Comparison of ENCODE assay signal across 1 cellular context in the genomic region with DNA sequence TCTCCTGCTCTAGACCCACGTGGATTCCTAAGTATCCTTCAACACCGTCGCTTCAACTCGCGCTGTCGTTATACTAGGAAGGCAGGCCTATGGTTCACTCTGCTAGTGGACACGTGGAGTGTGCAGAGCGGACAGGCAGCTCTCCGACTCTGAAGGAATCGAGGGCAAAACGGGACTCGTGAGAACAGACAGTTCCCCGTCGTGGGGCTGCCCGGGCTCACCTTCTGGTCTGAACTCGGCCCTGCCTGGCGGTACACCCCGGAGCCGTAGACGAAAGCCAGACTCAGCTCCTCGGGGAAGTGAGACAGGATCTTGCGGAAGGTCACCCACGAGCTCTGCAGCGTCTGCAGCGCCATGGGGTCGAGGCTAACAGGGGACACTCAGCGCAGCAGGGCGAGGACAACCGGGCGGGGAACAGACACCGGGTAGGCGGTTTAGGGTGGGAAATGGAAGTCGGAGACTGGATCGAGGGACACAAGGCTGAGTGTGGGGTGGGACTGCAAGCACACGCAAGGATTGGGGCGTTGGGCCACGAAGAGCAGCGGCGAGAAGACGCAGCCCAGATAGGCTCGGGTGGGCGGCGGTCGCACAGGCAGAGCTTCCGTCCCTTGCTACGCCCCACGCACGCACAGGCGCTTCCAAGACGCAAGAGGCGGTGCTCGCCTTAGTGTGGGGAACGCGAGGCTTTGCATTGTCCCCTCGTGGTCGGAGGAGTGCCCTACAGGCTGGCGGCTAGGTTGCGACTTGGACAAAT.
TF ChIP-seq lines count a peak whose summit lies in the region.

A gene with protein sequence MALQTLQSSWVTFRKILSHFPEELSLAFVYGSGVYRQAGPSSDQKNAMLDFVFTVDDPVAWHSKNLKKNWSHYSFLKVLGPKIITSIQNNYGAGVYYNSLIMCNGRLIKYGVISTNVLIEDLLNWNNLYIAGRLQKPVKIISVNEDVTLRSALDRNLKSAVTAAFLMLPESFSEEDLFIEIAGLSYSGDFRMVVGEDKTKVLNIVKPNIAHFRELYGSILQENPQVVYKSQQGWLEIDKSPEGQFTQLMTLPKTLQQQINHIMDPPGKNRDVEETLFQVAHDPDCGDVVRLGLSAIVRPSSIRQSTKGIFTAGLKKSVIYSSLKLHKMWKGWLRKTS (minus strand): TSS at position 605 of the 754 bp plus-strand sequence. CDS start 249 bp downstream, at position 356.

TF ChIP-seq in K562, 482 proteins besides CTCF, POLR2A, EP300 and RAD21 (continued from another document and continues in another):
- TF ChIP-seq ZBTB7A (IDR thresholded peaks at IDR 0.05; ENCODE audit: borderline replicate concordance, control insufficient read depth, low read depth, low read length) (peak; percentile 80; the same call in 1 of the 2 replicates), KLF1 (tag; IDR thresholded peaks at IDR 0.05) (peak; percentile 92), SIRT6 (IDR thresholded peaks at IDR 0.05; ENCODE audit: low read depth, low read length) (peak; percentile 61), GABPA (tag; conservative IDR thresholded peaks at IDR 0.05; ENCODE audit: low read depth) (peak; percentile 80), HLTF (IDR thresholded peaks at IDR 0.05) (peak; percentile 75; the same call in 1 of the 2 replicates), ZFP36 (IDR thresholded peaks at IDR 0.05; ENCODE audit: low read depth, low read length, partially characterized antibody) (no peak), ZFX (CRISPR knock-in tag; IDR thresholded peaks at IDR 0.05) (peak; percentile 91), CHD2 (IDR thresholded peaks at IDR 0.05; ENCODE audit: low read depth, low read length) (peak; percentile 51; the same call in 1 of the 2 replicates), POLR2G (IDR thresholded peaks at IDR 0.05; ENCODE audit: low read depth, low read length) (peak; percentile 90), HDAC1 (IDR thresholded peaks at IDR 0.05) (peak in 1 of 2 experiments; percentile 96; a peak in 3 of 4 replicates), MYC (IDR thresholded peaks at IDR 0.05; ENCODE audit: low read depth, low read length) (peak; percentile 87), MYC (CRISPR knock-in tag; IDR thresholded peaks at IDR 0.05; ENCODE audit: borderline replicate concordance, low read depth) (peak; percentile 64; the same call in 1 of the 2 replicates), HNRNPLL (IDR thresholded peaks at IDR 0.05; ENCODE audit: low read depth, low read length, poor library complexity, severe bottlenecking) (peak; percentile 95), ZNF134 (CRISPR knock-in tag; conservative IDR thresholded peaks at IDR 0.05) (peak; percentile 36; the same call in 1 of the 2 replicates), ESRRA (IDR thresholded peaks at IDR 0.05; ENCODE audit: borderline replicate concordance, low read depth) (peak; percentile 54), RB1 (IDR thresholded peaks at IDR 0.05; ENCODE audit: low read depth) (peak; percentile 98), ETV1 (tag; conservative IDR thresholded peaks at IDR 0.05; ENCODE audit: low read depth) (peak; percentile 67), TCF3 (CRISPR knock-in tag; IDR thresholded peaks at IDR 0.05) (peak; percentile 45), XRCC4 (IDR thresholded peaks at IDR 0.05; ENCODE audit: extremely low read depth, insufficient read depth, insufficient read length) (no peak), BCOR (IDR thresholded peaks at IDR 0.05) (peak; percentile 64; the same call in 1 of the 2 replicates), SAFB (IDR thresholded peaks at IDR 0.05; ENCODE audit: borderline replicate concordance, low read depth, low read length) (peak; percentile 97), HNRNPH1 (optimal IDR thresholded peaks at IDR 0.05; ENCODE audit: low read depth, low read length) (no peak), TAF15 (IDR thresholded peaks at IDR 0.05; ENCODE audit: low read depth, low read length) (no peak), ZNF143 (CRISPR knock-in tag; IDR thresholded peaks at IDR 0.05) (peak; percentile 50; the same call in 1 of the 2 replicates), L3MBTL2 (IDR thresholded peaks at IDR 0.05) (peak; percentile 68), GATAD2B (IDR thresholded peaks at IDR 0.05; ENCODE audit: borderline replicate concordance) (peak; percentile 71; the same call in 1 of the 2 replicates), POLR2H (tag; IDR thresholded peaks at IDR 0.05; ENCODE audit: low read depth) (no peak)
- TF ChIP-seq, protein P1, sequence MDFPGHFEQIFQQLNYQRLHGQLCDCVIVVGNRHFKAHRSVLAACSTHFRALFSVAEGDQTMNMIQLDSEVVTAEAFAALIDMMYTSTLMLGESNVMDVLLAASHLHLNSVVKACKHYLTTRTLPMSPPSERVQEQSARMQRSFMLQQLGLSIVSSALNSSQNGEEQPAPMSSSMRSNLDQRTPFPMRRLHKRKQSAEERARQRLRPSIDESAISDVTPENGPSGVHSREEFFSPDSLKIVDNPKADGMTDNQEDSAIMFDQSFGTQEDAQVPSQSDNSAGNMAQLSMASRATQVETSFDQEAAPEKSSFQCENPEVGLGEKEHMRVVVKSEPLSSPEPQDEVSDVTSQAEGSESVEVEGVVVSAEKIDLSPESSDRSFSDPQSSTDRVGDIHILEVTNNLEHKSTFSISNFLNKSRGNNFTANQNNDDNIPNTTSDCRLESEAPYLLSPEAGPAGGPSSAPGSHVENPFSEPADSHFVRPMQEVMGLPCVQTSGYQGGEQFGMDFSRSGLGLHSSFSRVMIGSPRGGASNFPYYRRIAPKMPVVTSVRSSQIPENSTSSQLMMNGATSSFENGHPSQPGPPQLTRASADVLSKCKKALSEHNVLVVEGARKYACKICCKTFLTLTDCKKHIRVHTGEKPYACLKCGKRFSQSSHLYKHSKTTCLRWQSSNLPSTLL (IDR thresholded peaks at IDR 0.05) = no peak
- TF ChIP-seq, protein P2, sequence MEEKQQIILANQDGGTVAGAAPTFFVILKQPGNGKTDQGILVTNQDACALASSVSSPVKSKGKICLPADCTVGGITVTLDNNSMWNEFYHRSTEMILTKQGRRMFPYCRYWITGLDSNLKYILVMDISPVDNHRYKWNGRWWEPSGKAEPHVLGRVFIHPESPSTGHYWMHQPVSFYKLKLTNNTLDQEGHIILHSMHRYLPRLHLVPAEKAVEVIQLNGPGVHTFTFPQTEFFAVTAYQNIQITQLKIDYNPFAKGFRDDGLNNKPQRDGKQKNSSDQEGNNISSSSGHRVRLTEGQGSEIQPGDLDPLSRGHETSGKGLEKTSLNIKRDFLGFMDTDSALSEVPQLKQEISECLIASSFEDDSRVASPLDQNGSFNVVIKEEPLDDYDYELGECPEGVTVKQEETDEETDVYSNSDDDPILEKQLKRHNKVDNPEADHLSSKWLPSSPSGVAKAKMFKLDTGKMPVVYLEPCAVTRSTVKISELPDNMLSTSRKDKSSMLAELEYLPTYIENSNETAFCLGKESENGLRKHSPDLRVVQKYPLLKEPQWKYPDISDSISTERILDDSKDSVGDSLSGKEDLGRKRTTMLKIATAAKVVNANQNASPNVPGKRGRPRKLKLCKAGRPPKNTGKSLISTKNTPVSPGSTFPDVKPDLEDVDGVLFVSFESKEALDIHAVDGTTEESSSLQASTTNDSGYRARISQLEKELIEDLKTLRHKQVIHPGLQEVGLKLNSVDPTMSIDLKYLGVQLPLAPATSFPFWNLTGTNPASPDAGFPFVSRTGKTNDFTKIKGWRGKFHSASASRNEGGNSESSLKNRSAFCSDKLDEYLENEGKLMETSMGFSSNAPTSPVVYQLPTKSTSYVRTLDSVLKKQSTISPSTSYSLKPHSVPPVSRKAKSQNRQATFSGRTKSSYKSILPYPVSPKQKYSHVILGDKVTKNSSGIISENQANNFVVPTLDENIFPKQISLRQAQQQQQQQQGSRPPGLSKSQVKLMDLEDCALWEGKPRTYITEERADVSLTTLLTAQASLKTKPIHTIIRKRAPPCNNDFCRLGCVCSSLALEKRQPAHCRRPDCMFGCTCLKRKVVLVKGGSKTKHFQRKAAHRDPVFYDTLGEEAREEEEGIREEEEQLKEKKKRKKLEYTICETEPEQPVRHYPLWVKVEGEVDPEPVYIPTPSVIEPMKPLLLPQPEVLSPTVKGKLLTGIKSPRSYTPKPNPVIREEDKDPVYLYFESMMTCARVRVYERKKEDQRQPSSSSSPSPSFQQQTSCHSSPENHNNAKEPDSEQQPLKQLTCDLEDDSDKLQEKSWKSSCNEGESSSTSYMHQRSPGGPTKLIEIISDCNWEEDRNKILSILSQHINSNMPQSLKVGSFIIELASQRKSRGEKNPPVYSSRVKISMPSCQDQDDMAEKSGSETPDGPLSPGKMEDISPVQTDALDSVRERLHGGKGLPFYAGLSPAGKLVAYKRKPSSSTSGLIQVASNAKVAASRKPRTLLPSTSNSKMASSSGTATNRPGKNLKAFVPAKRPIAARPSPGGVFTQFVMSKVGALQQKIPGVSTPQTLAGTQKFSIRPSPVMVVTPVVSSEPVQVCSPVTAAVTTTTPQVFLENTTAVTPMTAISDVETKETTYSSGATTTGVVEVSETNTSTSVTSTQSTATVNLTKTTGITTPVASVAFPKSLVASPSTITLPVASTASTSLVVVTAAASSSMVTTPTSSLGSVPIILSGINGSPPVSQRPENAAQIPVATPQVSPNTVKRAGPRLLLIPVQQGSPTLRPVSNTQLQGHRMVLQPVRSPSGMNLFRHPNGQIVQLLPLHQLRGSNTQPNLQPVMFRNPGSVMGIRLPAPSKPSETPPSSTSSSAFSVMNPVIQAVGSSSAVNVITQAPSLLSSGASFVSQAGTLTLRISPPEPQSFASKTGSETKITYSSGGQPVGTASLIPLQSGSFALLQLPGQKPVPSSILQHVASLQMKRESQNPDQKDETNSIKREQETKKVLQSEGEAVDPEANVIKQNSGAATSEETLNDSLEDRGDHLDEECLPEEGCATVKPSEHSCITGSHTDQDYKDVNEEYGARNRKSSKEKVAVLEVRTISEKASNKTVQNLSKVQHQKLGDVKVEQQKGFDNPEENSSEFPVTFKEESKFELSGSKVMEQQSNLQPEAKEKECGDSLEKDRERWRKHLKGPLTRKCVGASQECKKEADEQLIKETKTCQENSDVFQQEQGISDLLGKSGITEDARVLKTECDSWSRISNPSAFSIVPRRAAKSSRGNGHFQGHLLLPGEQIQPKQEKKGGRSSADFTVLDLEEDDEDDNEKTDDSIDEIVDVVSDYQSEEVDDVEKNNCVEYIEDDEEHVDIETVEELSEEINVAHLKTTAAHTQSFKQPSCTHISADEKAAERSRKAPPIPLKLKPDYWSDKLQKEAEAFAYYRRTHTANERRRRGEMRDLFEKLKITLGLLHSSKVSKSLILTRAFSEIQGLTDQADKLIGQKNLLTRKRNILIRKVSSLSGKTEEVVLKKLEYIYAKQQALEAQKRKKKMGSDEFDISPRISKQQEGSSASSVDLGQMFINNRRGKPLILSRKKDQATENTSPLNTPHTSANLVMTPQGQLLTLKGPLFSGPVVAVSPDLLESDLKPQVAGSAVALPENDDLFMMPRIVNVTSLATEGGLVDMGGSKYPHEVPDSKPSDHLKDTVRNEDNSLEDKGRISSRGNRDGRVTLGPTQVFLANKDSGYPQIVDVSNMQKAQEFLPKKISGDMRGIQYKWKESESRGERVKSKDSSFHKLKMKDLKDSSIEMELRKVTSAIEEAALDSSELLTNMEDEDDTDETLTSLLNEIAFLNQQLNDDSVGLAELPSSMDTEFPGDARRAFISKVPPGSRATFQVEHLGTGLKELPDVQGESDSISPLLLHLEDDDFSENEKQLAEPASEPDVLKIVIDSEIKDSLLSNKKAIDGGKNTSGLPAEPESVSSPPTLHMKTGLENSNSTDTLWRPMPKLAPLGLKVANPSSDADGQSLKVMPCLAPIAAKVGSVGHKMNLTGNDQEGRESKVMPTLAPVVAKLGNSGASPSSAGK (IDR thresholded peaks at IDR 0.05) = peak; percentile 70
- TF ChIP-seq, protein P3, sequence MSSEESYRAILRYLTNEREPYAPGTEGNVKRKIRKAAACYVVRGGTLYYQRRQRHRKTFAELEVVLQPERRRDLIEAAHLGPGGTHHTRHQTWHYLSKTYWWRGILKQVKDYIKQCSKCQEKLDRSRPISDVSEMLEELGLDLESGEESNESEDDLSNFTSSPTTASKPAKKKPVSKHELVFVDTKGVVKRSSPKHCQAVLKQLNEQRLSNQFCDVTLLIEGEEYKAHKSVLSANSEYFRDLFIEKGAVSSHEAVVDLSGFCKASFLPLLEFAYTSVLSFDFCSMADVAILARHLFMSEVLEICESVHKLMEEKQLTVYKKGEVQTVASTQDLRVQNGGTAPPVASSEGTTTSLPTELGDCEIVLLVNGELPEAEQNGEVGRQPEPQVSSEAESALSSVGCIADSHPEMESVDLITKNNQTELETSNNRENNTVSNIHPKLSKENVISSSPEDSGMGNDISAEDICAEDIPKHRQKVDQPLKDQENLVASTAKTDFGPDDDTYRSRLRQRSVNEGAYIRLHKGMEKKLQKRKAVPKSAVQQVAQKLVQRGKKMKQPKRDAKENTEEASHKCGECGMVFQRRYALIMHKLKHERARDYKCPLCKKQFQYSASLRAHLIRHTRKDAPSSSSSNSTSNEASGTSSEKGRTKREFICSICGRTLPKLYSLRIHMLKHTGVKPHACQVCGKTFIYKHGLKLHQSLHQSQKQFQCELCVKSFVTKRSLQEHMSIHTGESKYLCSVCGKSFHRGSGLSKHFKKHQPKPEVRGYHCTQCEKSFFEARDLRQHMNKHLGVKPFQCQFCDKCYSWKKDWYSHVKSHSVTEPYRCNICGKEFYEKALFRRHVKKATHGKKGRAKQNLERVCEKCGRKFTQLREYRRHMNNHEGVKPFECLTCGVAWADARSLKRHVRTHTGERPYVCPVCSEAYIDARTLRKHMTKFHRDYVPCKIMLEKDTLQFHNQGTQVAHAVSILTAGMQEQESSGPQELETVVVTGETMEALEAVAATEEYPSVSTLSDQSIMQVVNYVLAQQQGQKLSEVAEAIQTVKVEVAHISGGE (CRISPR knock-in tag; IDR thresholded peaks at IDR 0.05) = peak in 2 of 3 experiments; percentile 21 to 66; a peak in 2 of 6 replicates
- TF ChIP-seq, protein P4, sequence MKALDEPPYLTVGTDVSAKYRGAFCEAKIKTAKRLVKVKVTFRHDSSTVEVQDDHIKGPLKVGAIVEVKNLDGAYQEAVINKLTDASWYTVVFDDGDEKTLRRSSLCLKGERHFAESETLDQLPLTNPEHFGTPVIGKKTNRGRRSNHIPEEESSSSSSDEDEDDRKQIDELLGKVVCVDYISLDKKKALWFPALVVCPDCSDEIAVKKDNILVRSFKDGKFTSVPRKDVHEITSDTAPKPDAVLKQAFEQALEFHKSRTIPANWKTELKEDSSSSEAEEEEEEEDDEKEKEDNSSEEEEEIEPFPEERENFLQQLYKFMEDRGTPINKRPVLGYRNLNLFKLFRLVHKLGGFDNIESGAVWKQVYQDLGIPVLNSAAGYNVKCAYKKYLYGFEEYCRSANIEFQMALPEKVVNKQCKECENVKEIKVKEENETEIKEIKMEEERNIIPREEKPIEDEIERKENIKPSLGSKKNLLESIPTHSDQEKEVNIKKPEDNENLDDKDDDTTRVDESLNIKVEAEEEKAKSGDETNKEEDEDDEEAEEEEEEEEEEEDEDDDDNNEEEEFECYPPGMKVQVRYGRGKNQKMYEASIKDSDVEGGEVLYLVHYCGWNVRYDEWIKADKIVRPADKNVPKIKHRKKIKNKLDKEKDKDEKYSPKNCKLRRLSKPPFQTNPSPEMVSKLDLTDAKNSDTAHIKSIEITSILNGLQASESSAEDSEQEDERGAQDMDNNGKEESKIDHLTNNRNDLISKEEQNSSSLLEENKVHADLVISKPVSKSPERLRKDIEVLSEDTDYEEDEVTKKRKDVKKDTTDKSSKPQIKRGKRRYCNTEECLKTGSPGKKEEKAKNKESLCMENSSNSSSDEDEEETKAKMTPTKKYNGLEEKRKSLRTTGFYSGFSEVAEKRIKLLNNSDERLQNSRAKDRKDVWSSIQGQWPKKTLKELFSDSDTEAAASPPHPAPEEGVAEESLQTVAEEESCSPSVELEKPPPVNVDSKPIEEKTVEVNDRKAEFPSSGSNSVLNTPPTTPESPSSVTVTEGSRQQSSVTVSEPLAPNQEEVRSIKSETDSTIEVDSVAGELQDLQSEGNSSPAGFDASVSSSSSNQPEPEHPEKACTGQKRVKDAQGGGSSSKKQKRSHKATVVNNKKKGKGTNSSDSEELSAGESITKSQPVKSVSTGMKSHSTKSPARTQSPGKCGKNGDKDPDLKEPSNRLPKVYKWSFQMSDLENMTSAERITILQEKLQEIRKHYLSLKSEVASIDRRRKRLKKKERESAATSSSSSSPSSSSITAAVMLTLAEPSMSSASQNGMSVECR (CRISPR knock-in tag; IDR thresholded peaks at IDR 0.05) = peak; percentile 95
